ENCODE assay signal across 22 cellular contexts in genomic region chr16:81678326-81679095, GRCh38.
A peak's percentile ranks its signal among the peaks of the same experiment; 100 is the strongest.
DNase-seq lines count a peak whose midpoint lies in the region; ATAC-seq and TF ChIP-seq lines count a peak whose summit lies in the region.
"Had no signal": no experiment of that assay in that cellular context is flagged by ENCODE, and none has a peak within 500 bp of the region (broad histone marks: within the 10 kb centered on the region; RNA-seq: fewer than 3 reads in every experiment).

No MANE protein-coding gene starts in this region.

- DNase-seq in Right ventricle myocardium superior (peak; percentile 50), left ventricle myocardium superior (no peak), immature natural killer cell (no peak), vagina (ENCODE audit: extremely low spot score in 2 of 2) (no peak)
- DNase-seq in activated CD8-positive, alpha-beta T cell treated with anti-CD3 and anti-CD28 coated beads, Interleukin-2, amount 10 ng/mL, durations not matched to agents 7 days and 5 days = no peak
- DNase-seq in activated CD4-positive, alpha-beta T cell treated with anti-CD3 and anti-CD28 coated beads, Interleukin-2, amount 50 U/mL, for 48 hours = no peak
- DNase-seq: activated CD4-positive, alpha-beta memory T cell treated with anti-CD3 and anti-CD28 coated beads, Interleukin-2, amount 10 ng/mL, durations not matched to agents 7 days and 5 days; activated naive CD4-positive, alpha-beta T cell treated with anti-CD3 and anti-CD28 coated beads for 36 hours; activated T-cell treated with anti-CD3 and anti-CD28 coated beads, Interleukin-2, amount 50 U/mL, for 24 hours; Calu3; cerebellar nuclear complex; islet precursor cell; mammary epithelial cell; NCI-H146; NCI-H2171 treated with DMSO at 0.1 percent for 48 hours; NCI-H526; occipital lobe; retina had no signal

- no peaks in the 10 kb centered on the region for H3K27me3 ChIP-seq in stomach smooth muscle (ENCODE audit: control insufficient read depth in 1 of 2, insufficient read depth in 2 of 2, low read length in 2 of 2)
- no peaks in the 10 kb centered on the region for H3K27me3 ChIP-seq in vagina
- H3K27me3 ChIP-seq: BLaER1 treated with 17β-estradiol and CSF1 and Interleukin-3, amounts not matched to agents 10 nM and 100 nM had no signal

- POLR2A ChIA-PET in activated CD8-positive, alpha-beta T cell treated with anti-CD3 and anti-CD28 coated beads, Interleukin-2, amount 10 ng/mL, durations not matched to agents 7 days and 5 days (lab: Charles Lee) = no interaction called here

- H3K9me3 ChIP-seq in stomach smooth muscle (ENCODE audit: control insufficient read depth in 2 of 2, low read length in 2 of 2) (no peaks in the 10 kb centered on the region), vagina (no peaks in the 10 kb centered on the region)
- H3K9me3 ChIP-seq: BLaER1 treated with 17β-estradiol and CSF1 and Interleukin-3, amounts not matched to agents 10 nM and 100 nM had no signal

- no peaks in the 10 kb centered on the region for H3K4me1 Mint-ChIP-seq in activated CD8-positive, alpha-beta T cell treated with anti-CD3 and anti-CD28 coated beads, Interleukin-2, amount 10 ng/mL, durations not matched to agents 7 days and 5 days (ENCODE audit: low read depth)
- peaks cover 19 to 25% of the 10 kb centered on the region in 2 donors for H3K4me1 Mint-ChIP-seq in immature natural killer cell

- H3K27ac Mint-ChIP-seq in activated CD8-positive, alpha-beta T cell treated with anti-CD3 and anti-CD28 coated beads, Interleukin-2, amount 10 ng/mL, durations not matched to agents 7 days and 5 days = no peak overlapping the region
- H3K27ac Mint-ChIP-seq in immature natural killer cell = peak overlapping the region in 5 of 6 donors; percentile 2 to 36 (median 6)
- H3K27ac Mint-ChIP-seq: activated naive CD4-positive, alpha-beta T cell treated with anti-CD3 and anti-CD28 coated beads for 36 hours had no signal

- H3K27me3 Mint-ChIP-seq in activated CD8-positive, alpha-beta T cell treated with anti-CD3 and anti-CD28 coated beads, Interleukin-2, amount 10 ng/mL, durations not matched to agents 7 days and 5 days (ENCODE audit: low read depth) = no peaks in the 10 kb centered on the region
- peaks cover 5 to 20% (median 11%) of the 10 kb centered on the region in 3 donors for H3K27me3 Mint-ChIP-seq in immature natural killer cell (ENCODE audit: low read depth in 3 of 3)
- H3K27me3 Mint-ChIP-seq: activated CD4-positive, alpha-beta memory T cell treated with anti-CD3 and anti-CD28 coated beads, Interleukin-2, amount 10 ng/mL, durations not matched to agents 7 days and 5 days; activated T-cell treated with anti-CD3 and anti-CD28 coated beads, Interleukin-2, amount 50 U/mL, for 24 hours had no signal

- H3K4me1 ChIP-seq in stomach smooth muscle (ENCODE audit: control insufficient read depth, insufficient read depth, low read length) (peaks cover 53% of the 10 kb centered on the region), vagina (peaks cover 61% of the 10 kb centered on the region)
- H3K4me1 ChIP-seq: BLaER1 treated with 17β-estradiol and CSF1 and Interleukin-3, amounts not matched to agents 10 nM and 100 nM had no signal

- H3K4me3 ChIP-seq in stomach smooth muscle (ENCODE audit: low read length in 2 of 2) (no peak overlapping the region), vagina (no peak overlapping the region)
- H3K4me3 ChIP-seq: BLaER1 treated with 17β-estradiol and CSF1 and Interleukin-3, amounts not matched to agents 10 nM and 100 nM had no signal

- no peak for TF ChIP-seq CTCF in vagina (IDR thresholded peaks at IDR 0.05)

- H3K27ac ChIP-seq in stomach smooth muscle (ENCODE audit: low read length) = peak overlapping the region; percentile 81
- H3K27ac ChIP-seq in vagina = no peak overlapping the region
- H3K27ac ChIP-seq: BLaER1 treated with 17β-estradiol and CSF1 and Interleukin-3, amounts not matched to agents 10 nM and 100 nM had no signal

- H3K9me3 Mint-ChIP-seq in activated CD8-positive, alpha-beta T cell treated with anti-CD3 and anti-CD28 coated beads, Interleukin-2, amount 10 ng/mL, durations not matched to agents 7 days and 5 days (ENCODE audit: insufficient read depth) = no peaks in the 10 kb centered on the region
- H3K9me3 Mint-ChIP-seq in immature natural killer cell = no peaks in the 10 kb centered on the region
- H3K9me3 Mint-ChIP-seq: activated CD4-positive, alpha-beta memory T cell treated with anti-CD3 and anti-CD28 coated beads, Interleukin-2, amount 10 ng/mL, durations not matched to agents 7 days and 5 days; activated naive CD4-positive, alpha-beta T cell treated with anti-CD3 and anti-CD28 coated beads for 36 hours; activated T-cell treated with anti-CD3 and anti-CD28 coated beads, Interleukin-2, amount 50 U/mL, for 24 hours had no signal

- ATAC-seq in Right ventricle myocardium superior (ENCODE audit: poor library complexity) (no peak), left ventricle myocardium superior (no peak), HG02884 (IDR thresholded peaks at IDR 0.05; ENCODE audit: unreplicated experiment) (no peak)
- ATAC-seq in activated CD8-positive, alpha-beta T cell treated with anti-CD3 and anti-CD28 coated beads, Interleukin-2, amount 10 ng/mL, durations not matched to agents 7 days and 5 days = peak; percentile 21
- ATAC-seq: SK-N-SH treated with all-trans-retinoic acid at 6 μM for 48 hours had no signal

- H3K4me3 Mint-ChIP-seq in activated CD8-positive, alpha-beta T cell treated with anti-CD3 and anti-CD28 coated beads, Interleukin-2, amount 10 ng/mL, durations not matched to agents 7 days and 5 days = no peak overlapping the region
- H3K4me3 Mint-ChIP-seq in immature natural killer cell = no peak overlapping the region
- H3K4me3 Mint-ChIP-seq: activated CD4-positive, alpha-beta memory T cell treated with anti-CD3 and anti-CD28 coated beads, Interleukin-2, amount 10 ng/mL, durations not matched to agents 7 days and 5 days; activated naive CD4-positive, alpha-beta T cell treated with anti-CD3 and anti-CD28 coated beads for 36 hours; activated T-cell treated with anti-CD3 and anti-CD28 coated beads, Interleukin-2, amount 50 U/mL, for 24 hours had no signal

- intact Hi-C loops in Right ventricle myocardium superior (cut with DNase I) = no loop called here
- intact Hi-C loops in left ventricle myocardium superior (cut with micrococcal nuclease) = no loop called here
- intact Hi-C loops in vagina (cut with DNase I) = no loop called here

- H3K36me3 Mint-ChIP-seq in activated CD8-positive, alpha-beta T cell treated with anti-CD3 and anti-CD28 coated beads, Interleukin-2, amount 10 ng/mL, durations not matched to agents 7 days and 5 days (ENCODE audit: low read depth) = peaks cover 29% of the 10 kb centered on the region
- peaks cover 0 to 32% (median 15%) of the 10 kb centered on the region in 3 donors for H3K36me3 Mint-ChIP-seq in immature natural killer cell

- CTCF ChIA-PET in activated CD8-positive, alpha-beta T cell treated with anti-CD3 and anti-CD28 coated beads, Interleukin-2, amount 10 ng/mL, durations not matched to agents 7 days and 5 days (lab: Charles Lee) = interaction anchor here (0.5 kb wide), 1 partner anchor 251 kb away, joined by 4 read pairs; no protein-coding TSS in a partner anchor

- H3K36me3 ChIP-seq in stomach smooth muscle (ENCODE audit: control insufficient read depth in 2 of 2, insufficient read depth in 2 of 2, low read length in 2 of 2) (peaks cover 35 to 38% of the 10 kb centered on the region in 2 donors), vagina (peaks cover 0 to 17% of the 10 kb centered on the region in 2 donors)

- TF ChIP-seq POLR2A in vagina (IDR thresholded peaks at IDR 0.05) = no peak

- no peak overlapping the region for H3K9ac ChIP-seq in stomach smooth muscle (ENCODE audit: low read length in 2 of 2)
- H3K9ac ChIP-seq: BLaER1 treated with 17β-estradiol and CSF1 and Interleukin-3, amounts not matched to agents 10 nM and 100 nM had no signal
